Comparison of ENCODE assay signal across 9 cellular contexts in genomic region chr10:9342865-9343450, GRCh38.
A peak's percentile ranks its signal among the peaks of the same experiment; 100 is the strongest.
DNase-seq lines count a peak whose midpoint lies in the region; ATAC-seq, FAIRE-seq and TF ChIP-seq lines count a peak whose summit lies in the region.
"Had no signal": no experiment of that assay in that cellular context is flagged by ENCODE, and none has a peak within 500 bp of the region (broad histone marks: within the 10 kb centered on the region; RNA-seq: fewer than 3 reads in every experiment).

No MANE protein-coding gene starts in this region.

- peak; percentile 75 for FAIRE-seq in H1 (lab: Jason Lieb, UNC)

- H3K23ac ChIP-seq in H1 (ENCODE audit: insufficient read length), result no peak overlapping the region

- H3K27me3 ChIP-seq in CD4-positive, alpha-beta memory T cell (ENCODE audit: insufficient read depth, low read length), result no peaks in the 10 kb centered on the region
- no peaks in the 10 kb centered on the region for H3K27me3 ChIP-seq in H1 (replicated peaks in 1 of 4; ENCODE audit: control insufficient read depth in 3 of 4, extremely low read depth in 1 of 4, insufficient read depth in 3 of 4, low read length in 3 of 4)

- no peak overlapping the region for H3K14ac ChIP-seq in H1 (ENCODE audit: insufficient read length)

- no peaks in the 10 kb centered on the region for H3K9me3 ChIP-seq in CD4-positive, alpha-beta memory T cell (ENCODE audit: control insufficient read depth in 1 of 2, low read length in 2 of 2)
- peaks cover 0 to 4% of the 10 kb centered on the region in 2 experiments; a peak in 1 of 4 replicates for H3K9me3 ChIP-seq in H1 (ENCODE audit: insufficient read depth in 2 of 2, low read depth in 1 of 2, low read length in 1 of 2)

- peaks cover 0 to 6% (median 0%) of the 10 kb centered on the region in 4 donors for H3K4me1 Mint-ChIP-seq in CD4-positive, alpha-beta memory T cell
- H3K4me1 Mint-ChIP-seq in osteocyte (ENCODE audit: unreplicated experiment), result no peaks in the 10 kb centered on the region
- H3K4me1 Mint-ChIP-seq in activated T-cell treated with anti-CD3 and anti-CD28 coated beads, Interleukin-2, amount 50 U/mL, for 4 hours (ENCODE audit: low read depth), result peaks cover 2% of the 10 kb centered on the region
- H3K4me1 Mint-ChIP-seq: IgD-negative memory B cell had no signal

- H2BK15ac ChIP-seq in H1 (ENCODE audit: low read length), result no peak overlapping the region

- no peaks in the 10 kb centered on the region for H3K36me3 Mint-ChIP-seq in CD4-positive, alpha-beta memory T cell
- no peaks in the 10 kb centered on the region for H3K36me3 Mint-ChIP-seq in osteocyte (ENCODE audit: unreplicated experiment)
- H3K36me3 Mint-ChIP-seq in activated T-cell treated with anti-CD3 and anti-CD28 coated beads, Interleukin-2, amount 50 U/mL, for 4 hours (ENCODE audit: insufficient read depth), result no peaks in the 10 kb centered on the region
- H3K36me3 Mint-ChIP-seq: IgD-negative memory B cell had no signal

- peak; percentile 89 to 90 for TF ChIP-seq RAD21 in H1 (IDR thresholded peaks at IDR 0.05 in 1 of 2, conservative IDR thresholded peaks at IDR 0.05 in 1 of 2; ENCODE audit: low read depth in 2 of 2, low read length in 2 of 2)

- H2BK120ac ChIP-seq in H1 (replicated peaks; ENCODE audit: low read depth, low read length), result no peak overlapping the region

- H3K9me3 Mint-ChIP-seq in CD4-positive, alpha-beta memory T cell, result peaks cover 0 to 11% (median 4%) of the 10 kb centered on the region in 8 donors
- H3K9me3 Mint-ChIP-seq in osteocyte (ENCODE audit: unreplicated experiment), result peaks cover 7% of the 10 kb centered on the region
- peaks cover 11% of the 10 kb centered on the region for H3K9me3 Mint-ChIP-seq in activated T-cell treated with anti-CD3 and anti-CD28 coated beads, Interleukin-2, amount 50 U/mL, for 4 hours

- no peak overlapping the region for H3K9ac ChIP-seq in H1 (replicated peaks in 1 of 4; ENCODE audit: extremely low read depth in 1 of 4, low read depth in 3 of 4, low read length in 3 of 4)

- no peak overlapping the region for H4K5ac ChIP-seq in H1 (ENCODE audit: insufficient read length, low read depth, low read length)

- H2AK5ac ChIP-seq in H1 (ENCODE audit: low read depth, low read length), result no peak overlapping the region

- no peak overlapping the region for H2BK5ac ChIP-seq in H1 (ENCODE audit: low read depth, low read length)

- H2BK12ac ChIP-seq in H1 (ENCODE audit: low read depth, low read length), result no peak overlapping the region

- H3K79me1 ChIP-seq in H1 (ENCODE audit: low read depth, low read length), result no peaks in the 10 kb centered on the region

- peak in 3 of 5 donors; percentile 10 to 18 (median 16) for DNase-seq in CD4-positive, alpha-beta memory T cell
- peak; percentile 42 for DNase-seq in H4 (ENCODE audit: low spot score)
- DNase-seq in NOMO-1 treated with DMSO at 0.1 percent for 48 hours (lab: John Stamatoyannopoulos, UW; ENCODE audit: unreplicated experiment), result peak; percentile 54
- DNase-seq in H1 (ENCODE audit: low read depth in 1 of 2, low spot score in 2 of 2), result no peak
- DNase-seq in osteocyte (ENCODE audit: extremely low spot score, unreplicated experiment), result no peak
- DNase-seq in NCI-H2196 treated with DMSO at 0.1 percent for 48 hours (lab: John Stamatoyannopoulos, UW; ENCODE audit: unreplicated experiment), result no peak
- no peak for DNase-seq in activated T-cell treated with anti-CD3 and anti-CD28 coated beads, Interleukin-2, amount 50 U/mL, for 4 hours

- H3K18ac ChIP-seq in H1 (ENCODE audit: extremely low read depth, low read length), result no peak overlapping the region

- H4K20me1 ChIP-seq in H1 (replicated peaks in 1 of 2; ENCODE audit: control insufficient read depth in 1 of 2, insufficient read depth in 2 of 2, low read length in 2 of 2), result no peaks in the 10 kb centered on the region

- no peak for ATAC-seq in activated T-cell treated with anti-CD3 and anti-CD28 coated beads, Interleukin-2, amount 50 U/mL, for 4 hours
- ATAC-seq in HG02763 (IDR thresholded peaks at IDR 0.05; ENCODE audit: unreplicated experiment), result no peak

- no peak for TF ChIP-seq POLR2A in H1 (IDR thresholded peaks at IDR 0.05; ENCODE audit: control extremely low read depth in 1 of 2, low read depth in 2 of 2, low read length in 2 of 2)

- H2BK20ac ChIP-seq in H1 (ENCODE audit: low read length), result no peak overlapping the region

- intact Hi-C loops in CD4-positive, alpha-beta memory T cell (cut with micrococcal nuclease), result no loop called here

- H3K23me2 ChIP-seq in H1 (ENCODE audit: low read depth, low read length), result no peaks in the 10 kb centered on the region

- no peak overlapping the region for H3K4me2 ChIP-seq in H1 (ENCODE audit: insufficient read depth in 1 of 2, low read depth in 2 of 2, low read length in 2 of 2)

- no peak overlapping the region for H3K27ac ChIP-seq in CD4-positive, alpha-beta memory T cell (ENCODE audit: low read depth, low read length)
- no peak overlapping the region for H3K27ac ChIP-seq in H1 (ENCODE audit: low read depth, low read length)

- WGBS in H1 (ENCODE audit: extremely low coverage in 1 of 2, insufficient coverage in 1 of 2, insufficient read length in 1 of 2, insufficient replicate concordance in 2 of 2, low coverage in 1 of 2, low lambda C conversion rate in 2 of 2, missing lambda C conversion rate in 1 of 2), 2 experiments, result 30% methylated on average over 4 of the region's 4 CpGs; no CpG with 5 or more reads in 1 of the 2 experiments

- no peak overlapping the region for H3K4me3 ChIP-seq in CD4-positive, alpha-beta memory T cell (ENCODE audit: low read length in 2 of 2)
- no peak overlapping the region for H3K4me3 ChIP-seq in H1 (ENCODE audit: extremely low read depth in 1 of 4, insufficient read depth in 2 of 4, low read depth in 3 of 4, low read length in 4 of 4)

- no peaks in the 10 kb centered on the region for H3K4me1 ChIP-seq in CD4-positive, alpha-beta memory T cell (ENCODE audit: insufficient read depth, low read length)
- H3K4me1 ChIP-seq in H1 (replicated peaks in 1 of 4; ENCODE audit: control insufficient read depth in 3 of 4, insufficient read depth in 4 of 4, low read length in 3 of 4), result no peaks in the 10 kb centered on the region

- H4K8ac ChIP-seq in H1 (ENCODE audit: extremely low read depth, insufficient read depth, low read length), result no peak overlapping the region

- H3K27me3 Mint-ChIP-seq in CD4-positive, alpha-beta memory T cell, result peaks cover 2 to 4% of the 10 kb centered on the region in 2 donors
- peaks cover 7% of the 10 kb centered on the region for H3K27me3 Mint-ChIP-seq in osteocyte (ENCODE audit: unreplicated experiment)
- H3K27me3 Mint-ChIP-seq in activated T-cell treated with anti-CD3 and anti-CD28 coated beads, Interleukin-2, amount 50 U/mL, for 4 hours (ENCODE audit: low read depth), result peaks cover 6% of the 10 kb centered on the region
- H3K27me3 Mint-ChIP-seq: IgD-negative memory B cell had no signal

- peak overlapping the region in 1 of 8 donors; percentile 23 for H3K4me3 Mint-ChIP-seq in CD4-positive, alpha-beta memory T cell
- no peak overlapping the region for H3K4me3 Mint-ChIP-seq in osteocyte (ENCODE audit: unreplicated experiment)
- no peak overlapping the region for H3K4me3 Mint-ChIP-seq in activated T-cell treated with anti-CD3 and anti-CD28 coated beads, Interleukin-2, amount 50 U/mL, for 4 hours
- H3K4me3 Mint-ChIP-seq: IgD-negative memory B cell had no signal

- peak in 2 of 3 experiments; percentile 51 to 75; a peak in 3 of 4 replicates for TF ChIP-seq CTCF in H1 (IDR thresholded peaks at IDR 0.05; ENCODE audit: control extremely low read depth in 1 of 3, insufficient read depth in 1 of 3, low read depth in 1 of 3, low read length in 3 of 3)
- peak; percentile 74 for TF ChIP-seq CTCF in osteocyte (IDR thresholded peaks at IDR 0.05)

- no peak for TF ChIP-seq EP300 in H1 (IDR thresholded peaks at IDR 0.05; ENCODE audit: borderline replicate concordance in 1 of 2, low read depth in 2 of 2, low read length in 2 of 2)

- CTCF ChIA-PET in CD4-positive, alpha-beta memory T cell (lab: Charles Lee; ENCODE audit: partially characterized antibody), result interaction anchor here (1.1 to 2.5 kb wide), 3 partner anchors 10 to 12 kb away, joined by 3 to 14 read pairs (median 12); no protein-coding TSS in a partner anchor
- CTCF ChIA-PET in H1 (lab: Charles Lee; ENCODE audit: partially characterized antibody), result interaction anchor here (0.6 to 1.8 kb wide), 23 partner anchors 8 to 1336 kb away, joined by 3 to 13 read pairs (median 3); no protein-coding TSS in a partner anchor

- H3K79me2 ChIP-seq in H1 (ENCODE audit: control insufficient read depth in 1 of 2, insufficient read depth in 2 of 2, low read length in 2 of 2), result no peaks in the 10 kb centered on the region

- no peak overlapping the region for H3K4ac ChIP-seq in H1 (replicated peaks; ENCODE audit: insufficient read length, low read depth, low read length)

- H4K91ac ChIP-seq in H1 (replicated peaks; ENCODE audit: insufficient read length, low read length), result no peak overlapping the region

- no peak overlapping the region for H3K27ac Mint-ChIP-seq in CD4-positive, alpha-beta memory T cell
- no peak overlapping the region for H3K27ac Mint-ChIP-seq in osteocyte (ENCODE audit: unreplicated experiment)
- H3K27ac Mint-ChIP-seq: IgD-negative memory B cell had no signal

- POLR2A ChIA-PET in CD4-positive, alpha-beta memory T cell (lab: Charles Lee; ENCODE audit: partially characterized antibody), result no interaction called here
- POLR2A ChIA-PET in H1 (lab: Charles Lee; ENCODE audit: partially characterized antibody), result no interaction called here

- H2AFZ ChIP-seq in H1 (ENCODE audit: low read length), result no peak overlapping the region

- no peak overlapping the region for H3K56ac ChIP-seq in H1 (replicated peaks; ENCODE audit: insufficient read length, low read depth, low read length)

- H3K36me3 ChIP-seq in CD4-positive, alpha-beta memory T cell (ENCODE audit: insufficient read depth, low read length), result no peaks in the 10 kb centered on the region
- no peaks in the 10 kb centered on the region for H3K36me3 ChIP-seq in H1 (ENCODE audit: control insufficient read depth in 2 of 4, insufficient read depth in 4 of 4, low read length in 3 of 4)

TF ChIP-seq in H1, 55 proteins besides CTCF, POLR2A, EP300 and RAD21:
- TF ChIP-seq TEAD4 (IDR thresholded peaks at IDR 0.05; ENCODE audit: low read depth, low read length) (peak; percentile 87; the same call in 1 of the 2 replicates), KDM5A (IDR thresholded peaks at IDR 0.05; ENCODE audit: low read length) (no peak), HDAC6 (IDR thresholded peaks at IDR 0.05; ENCODE audit: low read depth, low read length) (no peak)

Comparison
In these comparisons a context has a peak if more than half of its experiments do, and no peak if none do; other contexts are left out.
1. DNase-seq: peak in CD4-positive, alpha-beta memory T cell (3 of 5), H4 (single experiment) and NOMO-1 treated with DMSO at 0.1 percent for 48 hours (single experiment); none in H1 (0 of 2), osteocyte (single experiment), NCI-H2196 treated with DMSO at 0.1 percent for 48 hours (single experiment) and activated T-cell treated with anti-CD3 and anti-CD28 coated beads, Interleukin-2, amount 50 U/mL, for 4 hours (single experiment).